ENCODE assay signal across 25 cellular contexts in genomic region chr4:109049926-109050325, GRCh38.
"Had no signal": no experiment of that assay in that cellular context is flagged by ENCODE, and none has a peak within 500 bp of the region (broad histone marks: within the 10 kb centered on the region; RNA-seq: fewer than 3 reads in every experiment).

No MANE protein-coding gene starts in this region.

- ATAC-seq: naive thymus-derived CD8-positive, alpha-beta T cell; natural killer cell treated with Interleukin-12 subunit alpha and Interleukin-12 subunit beta and Interleukin-15 and Interleukin-18, amount 100 ng/mL, for 72 hours; psoas muscle; right cardiac atrium; right lobe of liver; stimulated activated memory B cell treated with anti-CD40 and anti-IgM and Interleukin-4, amounts not matched to agents 10 μg/mL and 1 μg/mL and 100 μg/mL, for 72 hours; stimulated activated naive CD8-positive, alpha-beta T cell treated with anti-CD3 and anti-CD28 coated beads, Interleukin-15, Interleukin-2, amounts not matched to agents 100 U/mL and 50 U/mL, for 24 hours had no signal

- H3K4me3 Mint-ChIP-seq: naive thymus-derived CD8-positive, alpha-beta T cell; natural killer cell treated with Interleukin-12 subunit alpha and Interleukin-12 subunit beta and Interleukin-15 and Interleukin-18, amount 100 ng/mL, for 72 hours; neural progenitor cell; stimulated activated memory B cell treated with anti-CD40 and anti-IgM and Interleukin-4, amounts not matched to agents 10 μg/mL and 1 μg/mL and 100 μg/mL, for 72 hours had no signal

- H3K4me1 Mint-ChIP-seq: stimulated activated memory B cell treated with anti-CD40 and anti-IgM and Interleukin-4, amounts not matched to agents 10 μg/mL and 1 μg/mL and 100 μg/mL, for 72 hours had no signal

- H3K36me3 Mint-ChIP-seq: naive thymus-derived CD8-positive, alpha-beta T cell; natural killer cell treated with Interleukin-12 subunit alpha and Interleukin-12 subunit beta and Interleukin-15 and Interleukin-18, amount 100 ng/mL, for 72 hours; neural progenitor cell; stimulated activated memory B cell treated with anti-CD40 and anti-IgM and Interleukin-4, amounts not matched to agents 10 μg/mL and 1 μg/mL and 100 μg/mL, for 72 hours had no signal

- H3K9me3 Mint-ChIP-seq: natural killer cell treated with Interleukin-12 subunit alpha and Interleukin-12 subunit beta and Interleukin-15 and Interleukin-18, amount 100 ng/mL, for 72 hours; neural progenitor cell; stimulated activated memory B cell treated with anti-CD40 and anti-IgM and Interleukin-4, amounts not matched to agents 10 μg/mL and 1 μg/mL and 100 μg/mL, for 72 hours had no signal

- FAIRE-seq: urothelium cell line had no signal

- DNase-seq: naive thymus-derived CD8-positive, alpha-beta T cell; occipital lobe; ovary; posterior cingulate gyrus; psoas muscle; right cardiac atrium; right lobe of liver; sigmoid colon; spleen; stimulated activated CD4-positive, alpha-beta T cell treated with anti-CD3 and anti-CD28 coated beads, Interleukin-12 subunit alpha, Interleukin-12 subunit beta, amount 100 ng/mL, for 4 hours; stimulated activated CD4-positive, alpha-beta T cell treated with anti-CD3 and anti-CD28 coated beads, Interleukin-1b, Interleukin-23, amount 100 ng/mL, for 48 hours; stimulated activated CD4-positive, alpha-beta T cell treated with anti-CD3 and anti-CD28 coated beads, Interleukin-4, amount 100 ng/mL, for 1 hour; stimulated activated CD4-positive, alpha-beta T cell treated with anti-CD3 and anti-CD28 coated beads, Interleukin-4, amount 100 ng/mL, for 4 hours; stimulated activated CD8-positive, alpha-beta memory T cell treated with anti-CD3 and anti-CD28 coated beads, Interleukin-4, amount 100 ng/mL, for 48 hours; stimulated activated naive CD4-positive, alpha-beta T cell; stimulated activated naive CD8-positive, alpha-beta T cell treated with anti-CD3 and anti-CD28 coated beads, Interleukin-15, Interleukin-2, amounts not matched to agents 100 U/mL and 50 U/mL, for 24 hours; stomach; thyroid gland; trophoblast cell; upper lobe of left lung had no signal

- H3K27ac Mint-ChIP-seq: naive thymus-derived CD8-positive, alpha-beta T cell; natural killer cell treated with Interleukin-12 subunit alpha and Interleukin-12 subunit beta and Interleukin-15 and Interleukin-18, amount 100 ng/mL, for 72 hours; neural progenitor cell; progenitor cell of endocrine pancreas; stimulated activated memory B cell treated with anti-CD40 and anti-IgM and Interleukin-4, amounts not matched to agents 10 μg/mL and 1 μg/mL and 100 μg/mL, for 72 hours had no signal

- H3K27me3 Mint-ChIP-seq: naive thymus-derived CD8-positive, alpha-beta T cell; natural killer cell treated with Interleukin-12 subunit alpha and Interleukin-12 subunit beta and Interleukin-15 and Interleukin-18, amount 100 ng/mL, for 72 hours; progenitor cell of endocrine pancreas; stimulated activated memory B cell treated with anti-CD40 and anti-IgM and Interleukin-4, amounts not matched to agents 10 μg/mL and 1 μg/mL and 100 μg/mL, for 72 hours had no signal
